Comparison of ENCODE assay signal across 8 cellular contexts in the genomic region with DNA sequence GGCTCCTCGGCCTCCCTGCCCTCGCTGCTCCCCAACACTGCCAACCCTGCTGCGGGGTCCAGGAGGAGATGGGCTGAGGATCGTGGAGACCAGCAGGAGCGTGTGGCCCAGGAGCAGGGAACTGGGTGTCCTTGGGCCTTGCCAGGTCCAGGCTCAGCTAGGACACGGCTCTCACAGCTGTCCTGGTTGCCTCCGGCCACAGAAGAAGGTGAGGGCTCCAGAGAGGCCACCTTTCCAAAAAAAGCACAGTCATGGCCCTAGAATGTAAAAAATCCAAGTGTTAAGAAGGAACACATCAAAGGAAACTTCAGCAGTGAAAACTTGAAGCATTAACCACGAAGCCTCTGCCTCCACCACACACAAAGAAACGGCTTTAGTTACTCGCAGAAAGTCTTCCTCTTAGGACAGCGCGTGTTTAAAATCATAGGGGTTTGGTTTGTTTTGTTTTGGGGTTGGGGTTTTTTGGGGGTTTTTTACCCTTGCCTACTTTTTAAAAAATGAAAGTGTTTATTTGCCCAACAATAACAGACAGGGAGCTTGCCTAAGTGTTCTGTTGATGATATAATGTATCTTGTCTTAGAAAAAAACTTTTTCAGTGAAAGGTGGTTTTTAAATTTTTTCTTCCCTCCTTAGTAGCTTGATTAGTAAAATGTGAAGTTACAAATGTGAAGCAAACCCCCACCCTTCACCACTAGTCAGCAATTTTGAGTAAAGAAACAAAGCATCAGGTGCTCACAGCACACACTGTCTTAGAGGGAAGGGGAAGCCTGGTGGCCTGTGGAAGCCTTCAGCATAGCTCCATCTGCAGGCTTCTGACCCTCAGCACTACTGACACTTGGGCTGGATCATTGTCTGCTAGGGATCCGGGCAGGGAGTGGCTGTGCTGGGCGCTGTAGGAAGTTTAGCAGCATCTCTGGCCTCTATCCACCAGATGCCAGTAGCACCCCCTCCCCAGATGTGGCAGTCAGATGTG. TPM values are rescaled to one million over a fixed set of nuclear protein-coding genes. Genes with fewer than 3 reads are reported as not detected.
DNase-seq lines count a peak whose midpoint lies in the region; TF ChIP-seq lines count a peak whose summit lies in the region.

No MANE protein-coding gene starts in this region.

- H3K9me3 Mint-ChIP-seq in type B pancreatic cell = no peaks in the 10 kb centered on the region

- peak overlapping the region; percentile 23 for H3K27ac ChIP-seq in KOPT-K1 (ENCODE audit: low read depth, low read length, poor library complexity, severe bottlenecking)
- H3K27ac ChIP-seq in sigmoid colon = peak overlapping the region in 1 of 4 donors; percentile 7

- H3K4me3 Mint-ChIP-seq in type B pancreatic cell = no peak overlapping the region

- H3K36me3 Mint-ChIP-seq in type B pancreatic cell = peaks cover 26% of the 10 kb centered on the region

- H3K27me3 ChIP-seq in sigmoid colon = no peaks in the 10 kb centered on the region

- DNase-seq in Caki2 (ENCODE audit: low read depth) (peak; percentile 40), GM20000 (ENCODE audit: low spot score) (peak; percentile 74), iPS DF 4.7 (ENCODE audit: extremely low read depth, low spot score) (peak; percentile 11), type B pancreatic cell (ENCODE audit: extremely low spot score, unreplicated experiment) (no peak), DMS79 treated with DMSO at 0.1 percent for 48 hours (lab: John Stamatoyannopoulos, UW) (no peak), sigmoid colon (no peak)
- DNase-seq in activated CD8-positive, alpha-beta memory T cell treated with anti-CD3 and anti-CD28 coated beads, Interleukin-2, amount 50 U/mL, for 4 hours = peak; percentile 35

- WGBS in sigmoid colon, 2 donors = 75 to 88% methylated on average over 14 of the region's 14 CpGs

- TF ChIP-seq CTCF in GM20000 (IDR thresholded peaks at IDR 0.05; ENCODE audit: extremely low read depth, missing control alignments) (peak; percentile 53), type B pancreatic cell (conservative IDR thresholded peaks at IDR 0.05) (no peak), sigmoid colon (IDR thresholded peaks at IDR 0.05) (no peak)

- H3K4me3 ChIP-seq in sigmoid colon = no peak overlapping the region

- in situ Hi-C loops in Caki2 (cut with HindIII; ENCODE audit: low pct_unique_long_range_greater_than_20kb, low sequenced_read_pairs) = no loop called here

- peak overlapping the region; percentile 31 for H3K27ac Mint-ChIP-seq in type B pancreatic cell

- H3K36me3 ChIP-seq in KOPT-K1 (ENCODE audit: insufficient read depth, low read length) = peaks cover 88% of the 10 kb centered on the region
- H3K36me3 ChIP-seq in sigmoid colon = peaks cover 0 to 49% (median 22%) of the 10 kb centered on the region in 4 donors

- H3K9me3 ChIP-seq in KOPT-K1 (ENCODE audit: insufficient read depth, low read length, poor library complexity, severe bottlenecking) = no peaks in the 10 kb centered on the region
- H3K9me3 ChIP-seq in sigmoid colon = no peaks in the 10 kb centered on the region

- intact Hi-C loops in sigmoid colon (cut with DNase I) = loop anchor here (10.0 kb wide), 1 partner anchor 455 kb away; a partner anchor contains a TSS

- no peak for TF ChIP-seq POLR2A in sigmoid colon (IDR thresholded peaks at IDR 0.05)

- H3K4me1 ChIP-seq in sigmoid colon = peaks cover 0 to 45% (median 22%) of the 10 kb centered on the region in 4 donors

- H3K4me1 Mint-ChIP-seq in type B pancreatic cell (ENCODE audit: unreplicated experiment) = peaks cover 21% of the 10 kb centered on the region

- TF ChIP-seq EP300 in sigmoid colon (IDR thresholded peaks at IDR 0.05) = no peak

- no peaks in the 10 kb centered on the region for H3K27me3 Mint-ChIP-seq in type B pancreatic cell

RNA-seq across cellular contexts. Expression of a gene that starts 60.0 kb away (rescaled TPM):
- total RNA-seq in Caki2 (2014; rRNA removed; shearing (Covaris generic); ENCODE audit: low replicate concordance) = 28.1 and 28.2 TPM in 2 replicates
- total RNA-seq in type B pancreatic cell (ENCODE audit: low replicate concordance) (26.6 and 27.6 TPM in 2 replicates), sigmoid colon (10 to 100 TPM; 21.6 to 31.2 (median 23.6) TPM)
- polyA plus RNA-seq in sigmoid colon = 10 to 100 TPM; 14.4 to 41.5 (median 23.6) TPM

Comparison
In these comparisons a context has a peak if more than half of its experiments do, and no peak if none do; other contexts are left out.
1. DNase-seq: peak in Caki2 (single experiment), GM20000 (single experiment), activated CD8-positive, alpha-beta memory T cell treated with anti-CD3 and anti-CD28 coated beads, Interleukin-2, amount 50 U/mL, for 4 hours (single experiment) and iPS DF 4.7 (single experiment); none in type B pancreatic cell (single experiment), DMS79 treated with DMSO at 0.1 percent for 48 hours (single experiment) and sigmoid colon (single experiment).